ENCODE assay signal across 1 cellular context in the genomic region with DNA sequence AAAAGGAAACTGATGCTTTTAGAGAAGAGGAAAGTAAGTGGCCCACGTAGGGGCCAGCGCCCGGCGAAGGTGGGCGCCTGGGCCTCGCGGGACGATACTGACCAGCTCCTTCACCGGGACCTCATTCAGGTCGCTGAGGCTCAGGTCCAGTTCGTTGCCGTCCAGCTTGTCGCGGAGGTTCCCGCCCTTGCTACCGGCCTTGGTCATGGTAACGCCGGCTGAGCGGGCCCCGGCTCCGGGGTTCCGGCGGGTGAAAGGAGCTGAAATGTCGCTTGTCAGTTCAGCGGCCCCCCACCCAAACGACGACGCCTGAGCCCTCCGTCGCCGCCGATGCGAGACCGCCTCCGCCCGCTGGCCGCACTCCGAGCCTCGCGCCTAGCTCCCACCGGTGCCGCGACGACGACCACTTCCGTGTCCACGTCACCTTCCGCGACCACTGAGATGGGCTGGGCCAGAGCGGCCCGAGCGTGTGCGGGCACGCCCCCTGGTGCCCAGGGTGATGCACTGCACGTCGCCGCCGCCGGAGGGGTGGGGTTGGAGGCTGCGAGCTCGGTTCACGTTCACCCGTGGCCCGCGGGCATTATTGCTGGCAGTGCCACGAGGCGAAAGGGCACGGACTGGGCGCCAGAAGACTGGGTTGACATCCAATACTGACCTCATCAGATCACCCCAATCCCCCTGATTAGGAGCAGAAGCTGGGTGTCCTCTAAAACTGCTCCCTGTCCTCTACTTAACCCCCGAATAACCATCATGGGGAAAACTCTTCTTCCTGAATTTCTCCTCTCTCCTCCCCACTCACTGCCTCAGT.
TF ChIP-seq lines count a peak whose summit lies in the region.

Gene LRRC59 (minus strand): TSS at position 413 of the 808 bp plus-strand sequence. CDS start 206 bp downstream, at position 207.

TF ChIP-seq in HepG2, 621 proteins besides CTCF, POLR2A, EP300 and RAD21 (continued from another document and continues in another):
- TF ChIP-seq, protein P1, sequence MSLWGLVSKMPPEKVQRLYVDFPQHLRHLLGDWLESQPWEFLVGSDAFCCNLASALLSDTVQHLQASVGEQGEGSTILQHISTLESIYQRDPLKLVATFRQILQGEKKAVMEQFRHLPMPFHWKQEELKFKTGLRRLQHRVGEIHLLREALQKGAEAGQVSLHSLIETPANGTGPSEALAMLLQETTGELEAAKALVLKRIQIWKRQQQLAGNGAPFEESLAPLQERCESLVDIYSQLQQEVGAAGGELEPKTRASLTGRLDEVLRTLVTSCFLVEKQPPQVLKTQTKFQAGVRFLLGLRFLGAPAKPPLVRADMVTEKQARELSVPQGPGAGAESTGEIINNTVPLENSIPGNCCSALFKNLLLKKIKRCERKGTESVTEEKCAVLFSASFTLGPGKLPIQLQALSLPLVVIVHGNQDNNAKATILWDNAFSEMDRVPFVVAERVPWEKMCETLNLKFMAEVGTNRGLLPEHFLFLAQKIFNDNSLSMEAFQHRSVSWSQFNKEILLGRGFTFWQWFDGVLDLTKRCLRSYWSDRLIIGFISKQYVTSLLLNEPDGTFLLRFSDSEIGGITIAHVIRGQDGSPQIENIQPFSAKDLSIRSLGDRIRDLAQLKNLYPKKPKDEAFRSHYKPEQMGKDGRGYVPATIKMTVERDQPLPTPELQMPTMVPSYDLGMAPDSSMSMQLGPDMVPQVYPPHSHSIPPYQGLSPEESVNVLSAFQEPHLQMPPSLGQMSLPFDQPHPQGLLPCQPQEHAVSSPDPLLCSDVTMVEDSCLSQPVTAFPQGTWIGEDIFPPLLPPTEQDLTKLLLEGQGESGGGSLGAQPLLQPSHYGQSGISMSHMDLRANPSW (CRISPR knock-in tag; IDR thresholded peaks at IDR 0.05; ENCODE audit: borderline replicate concordance), result no peak; the same call in 1 of the 2 replicates
- TF ChIP-seq ZNF552 (CRISPR knock-in tag; IDR thresholded peaks at IDR 0.05; ENCODE audit: borderline replicate concordance) (peak; percentile 97), ZFAT (CRISPR knock-in tag; conservative IDR thresholded peaks at IDR 0.05) (no peak; the same call in 1 of the 2 replicates), MBNL3 (CRISPR knock-in tag; conservative IDR thresholded peaks at IDR 0.05) (no peak), ZNF839 (CRISPR knock-in tag; IDR thresholded peaks at IDR 0.05; ENCODE audit: borderline replicate concordance) (peak; percentile 92), ZNF784 (CRISPR knock-in tag; IDR thresholded peaks at IDR 0.05; ENCODE audit: borderline replicate concordance) (peak; percentile 100), ZNF878 (CRISPR knock-in tag; IDR thresholded peaks at IDR 0.05) (0 out of 2 replicates have a peak, but pooled peaks have one; percentile 45), ZGPAT (CRISPR knock-in tag; IDR thresholded peaks at IDR 0.05) (peak; percentile 99), ATRX (CRISPR knock-in tag; IDR thresholded peaks at IDR 0.05; ENCODE audit: borderline replicate concordance) (peak; percentile 9; the same call in 1 of the 2 replicates), ZBTB4 (CRISPR knock-in tag; IDR thresholded peaks at IDR 0.05; ENCODE audit: borderline replicate concordance) (peak; percentile 78; the same call in 1 of the 2 replicates), SP5 (CRISPR knock-in tag; IDR thresholded peaks at IDR 0.05; ENCODE audit: borderline replicate concordance, low read depth) (peak; percentile 70), ZNF501 (CRISPR knock-in tag; IDR thresholded peaks at IDR 0.05) (peak; percentile 97), ZNF577 (CRISPR knock-in tag; IDR thresholded peaks at IDR 0.05; ENCODE audit: borderline replicate concordance, low read depth) (no peak), ZNF674 (CRISPR knock-in tag; IDR thresholded peaks at IDR 0.05; ENCODE audit: low read depth) (peak; percentile 83; the same call in 1 of the 2 replicates), ZNF354B (CRISPR knock-in tag; IDR thresholded peaks at IDR 0.05) (peak; percentile 82), MTA3 (CRISPR knock-in tag; IDR thresholded peaks at IDR 0.05) (no peak), CENPT (CRISPR knock-in tag; IDR thresholded peaks at IDR 0.05; ENCODE audit: low read depth) (peak; percentile 96), ZNF33B (CRISPR knock-in tag; IDR thresholded peaks at IDR 0.05) (peak; percentile 95), FOXP1 (IDR thresholded peaks at IDR 0.05) (no peak), FOXP1 (CRISPR knock-in tag; IDR thresholded peaks at IDR 0.05) (peak; percentile 23), HOXA7 (CRISPR knock-in tag; IDR thresholded peaks at IDR 0.05) (0 out of 2 replicates have a peak, but pooled peaks have one; percentile 53), ZNF770 (CRISPR knock-in tag; IDR thresholded peaks at IDR 0.05) (peak; percentile 81), YEATS4 (CRISPR knock-in tag; IDR thresholded peaks at IDR 0.05; ENCODE audit: borderline replicate concordance) (peak; percentile 100), TRAFD1 (CRISPR knock-in tag; IDR thresholded peaks at IDR 0.05; ENCODE audit: borderline replicate concordance) (no peak), NR0B2 (CRISPR knock-in tag; IDR thresholded peaks at IDR 0.05) (peak; percentile 91), ZNF274 (CRISPR knock-in tag; IDR thresholded peaks at IDR 0.05) (peak; percentile 97), HOXA3 (CRISPR knock-in tag; IDR thresholded peaks at IDR 0.05) (peak; percentile 99)
- TF ChIP-seq, protein P2, sequence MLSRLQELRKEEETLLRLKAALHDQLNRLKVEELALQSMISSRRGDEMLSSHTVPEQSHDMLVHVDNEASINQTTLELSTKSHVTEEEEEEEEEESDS (CRISPR knock-in tag; IDR thresholded peaks at IDR 0.05; ENCODE audit: borderline replicate concordance), result peak; percentile 86
- TF ChIP-seq, protein P3, sequence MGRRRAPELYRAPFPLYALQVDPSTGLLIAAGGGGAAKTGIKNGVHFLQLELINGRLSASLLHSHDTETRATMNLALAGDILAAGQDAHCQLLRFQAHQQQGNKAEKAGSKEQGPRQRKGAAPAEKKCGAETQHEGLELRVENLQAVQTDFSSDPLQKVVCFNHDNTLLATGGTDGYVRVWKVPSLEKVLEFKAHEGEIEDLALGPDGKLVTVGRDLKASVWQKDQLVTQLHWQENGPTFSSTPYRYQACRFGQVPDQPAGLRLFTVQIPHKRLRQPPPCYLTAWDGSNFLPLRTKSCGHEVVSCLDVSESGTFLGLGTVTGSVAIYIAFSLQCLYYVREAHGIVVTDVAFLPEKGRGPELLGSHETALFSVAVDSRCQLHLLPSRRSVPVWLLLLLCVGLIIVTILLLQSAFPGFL (CRISPR knock-in tag; IDR thresholded peaks at IDR 0.05), result 0 out of 2 replicates have a peak, but pooled peaks have one; percentile 15
- TF ChIP-seq, protein P4, sequence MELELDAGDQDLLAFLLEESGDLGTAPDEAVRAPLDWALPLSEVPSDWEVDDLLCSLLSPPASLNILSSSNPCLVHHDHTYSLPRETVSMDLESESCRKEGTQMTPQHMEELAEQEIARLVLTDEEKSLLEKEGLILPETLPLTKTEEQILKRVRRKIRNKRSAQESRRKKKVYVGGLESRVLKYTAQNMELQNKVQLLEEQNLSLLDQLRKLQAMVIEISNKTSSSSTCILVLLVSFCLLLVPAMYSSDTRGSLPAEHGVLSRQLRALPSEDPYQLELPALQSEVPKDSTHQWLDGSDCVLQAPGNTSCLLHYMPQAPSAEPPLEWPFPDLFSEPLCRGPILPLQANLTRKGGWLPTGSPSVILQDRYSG (CRISPR knock-in tag; IDR thresholded peaks at IDR 0.05), result peak; percentile 68; the same call in 1 of the 2 replicates
